22 cellular contexts compared by ENCODE assay signal in the genomic region with DNA sequence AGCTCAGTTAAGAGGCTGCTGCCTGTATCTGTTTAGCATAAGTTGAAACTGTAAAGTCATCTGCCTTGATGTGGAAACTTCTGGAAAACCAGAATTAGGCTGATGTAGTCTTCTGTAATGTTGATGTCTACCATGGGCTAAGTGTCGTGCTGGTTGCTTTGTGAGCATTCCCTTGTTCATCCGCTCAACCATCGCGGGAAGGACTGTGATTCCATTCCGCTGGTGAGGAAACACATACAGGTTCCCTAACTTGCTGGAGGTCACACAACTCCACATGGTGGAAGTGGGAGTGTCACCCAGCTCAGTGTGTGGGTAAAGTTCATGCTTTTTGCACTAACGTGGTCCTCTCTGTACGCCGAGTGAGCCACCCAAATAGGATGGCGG. TPM values are rescaled to one million over a fixed set of nuclear protein-coding genes. Genes with fewer than 3 reads are reported as not detected.
"Had no signal": no experiment of that assay in that cellular context is flagged by ENCODE, and none has a peak within 500 bp of the region (broad histone marks: within the 10 kb centered on the region; RNA-seq: fewer than 3 reads in every experiment).

No MANE protein-coding gene starts in this region.

- H3K27ac Mint-ChIP-seq: activated B cell treated with CpG ODN at 0.5 μM for 24 hours; activated CD4-positive, alpha-beta memory T cell treated with anti-CD3 and anti-CD28 coated beads, Interleukin-2, amount 10 ng/mL, durations not matched to agents 7 days and 5 days; activated CD8-positive, alpha-beta memory T cell treated with anti-CD3 and anti-CD28 coated beads, Interleukin-2, amount 10 ng/mL, durations not matched to agents 7 days and 5 days; stimulated activated memory B cell treated with anti-CD40 and anti-IgM and Interleukin-4, amounts not matched to agents 10 μg/mL and 1 μg/mL and 100 μg/mL, for 72 hours; T-cell had no signal

- H3K4me3 ChIP-seq: esophagus muscularis mucosa, sigmoid colon, spleen, testis had no signal

- H3K4me1 ChIP-seq: esophagus muscularis mucosa, sigmoid colon, testis had no signal

- H3K27me3 ChIP-seq: esophagus muscularis mucosa, sigmoid colon, spleen, testis had no signal

- ATAC-seq: activated CD8-positive, alpha-beta memory T cell treated with anti-CD3 and anti-CD28 coated beads, Interleukin-2, amount 10 ng/mL, durations not matched to agents 7 days and 5 days; naive thymus-derived CD4-positive, alpha-beta T cell; SK-N-SH treated with all-trans-retinoic acid at 6 μM for 48 hours; stimulated activated memory B cell treated with anti-CD40 and anti-IgM and Interleukin-4, amounts not matched to agents 10 μg/mL and 1 μg/mL and 100 μg/mL, for 72 hours; T-cell had no signal

- H3K9me3 Mint-ChIP-seq: activated B cell treated with CpG ODN at 0.5 μM for 24 hours; activated CD4-positive, alpha-beta memory T cell treated with anti-CD3 and anti-CD28 coated beads, Interleukin-2, amount 10 ng/mL, durations not matched to agents 7 days and 5 days; naive thymus-derived CD4-positive, alpha-beta T cell; stimulated activated memory B cell treated with anti-CD40 and anti-IgM and Interleukin-4, amounts not matched to agents 10 μg/mL and 1 μg/mL and 100 μg/mL, for 72 hours; T-cell had no signal

- DNase-seq: activated B cell treated with CpG ODN at 0.5 μM for 24 hours; activated CD4-positive, alpha-beta memory T cell treated with anti-CD3 and anti-CD28 coated beads, Interleukin-2, amount 10 ng/mL, durations not matched to agents 7 days and 5 days; activated CD4-positive, alpha-beta T cell treated with anti-CD3 and anti-CD28 coated beads for 48 hours; activated CD8-positive, alpha-beta memory T cell treated with anti-CD3 and anti-CD28 coated beads, Interleukin-2, amount 10 ng/mL, durations not matched to agents 7 days and 5 days; activated naive CD4-positive, alpha-beta T cell treated with anti-CD3 and anti-CD28 coated beads, Interleukin-2, amount 50 U/mL, for 16 hours; aorta; cerebellar nuclear complex; effector memory CD4-positive, alpha-beta T cell; mesendoderm; naive thymus-derived CD4-positive, alpha-beta T cell; sigmoid colon; spleen; stimulated activated CD4-positive, alpha-beta T cell treated with anti-CD3 and anti-CD28 coated beads, Interleukin-4, amount 100 ng/mL, for 4 hours; T-cell; T-helper 9 cell; testis had no signal

- H3K4me1 Mint-ChIP-seq: activated B cell treated with CpG ODN at 0.5 μM for 24 hours; activated CD4-positive, alpha-beta memory T cell treated with anti-CD3 and anti-CD28 coated beads, Interleukin-2, amount 10 ng/mL, durations not matched to agents 7 days and 5 days; activated CD8-positive, alpha-beta memory T cell treated with anti-CD3 and anti-CD28 coated beads, Interleukin-2, amount 10 ng/mL, durations not matched to agents 7 days and 5 days; stimulated activated memory B cell treated with anti-CD40 and anti-IgM and Interleukin-4, amounts not matched to agents 10 μg/mL and 1 μg/mL and 100 μg/mL, for 72 hours; T-cell had no signal

- H3K4me3 Mint-ChIP-seq: activated B cell treated with CpG ODN at 0.5 μM for 24 hours; activated CD4-positive, alpha-beta memory T cell treated with anti-CD3 and anti-CD28 coated beads, Interleukin-2, amount 10 ng/mL, durations not matched to agents 7 days and 5 days; activated CD8-positive, alpha-beta memory T cell treated with anti-CD3 and anti-CD28 coated beads, Interleukin-2, amount 10 ng/mL, durations not matched to agents 7 days and 5 days; naive thymus-derived CD4-positive, alpha-beta T cell; stimulated activated memory B cell treated with anti-CD40 and anti-IgM and Interleukin-4, amounts not matched to agents 10 μg/mL and 1 μg/mL and 100 μg/mL, for 72 hours; T-cell had no signal

- H3K27ac ChIP-seq: esophagus muscularis mucosa, sigmoid colon, spleen, testis had no signal

- H3K27me3 Mint-ChIP-seq: activated B cell treated with CpG ODN at 0.5 μM for 24 hours; activated CD4-positive, alpha-beta memory T cell treated with anti-CD3 and anti-CD28 coated beads, Interleukin-2, amount 10 ng/mL, durations not matched to agents 7 days and 5 days; activated CD8-positive, alpha-beta memory T cell treated with anti-CD3 and anti-CD28 coated beads, Interleukin-2, amount 10 ng/mL, durations not matched to agents 7 days and 5 days; naive thymus-derived CD4-positive, alpha-beta T cell; stimulated activated memory B cell treated with anti-CD40 and anti-IgM and Interleukin-4, amounts not matched to agents 10 μg/mL and 1 μg/mL and 100 μg/mL, for 72 hours; T-cell had no signal

- FAIRE-seq: endothelial cell of umbilical vein had no signal

- H3K9me3 ChIP-seq: esophagus muscularis mucosa, sigmoid colon, spleen, testis had no signal

RNA-seq across cellular contexts. Expression of gene CLDN19, which starts 4.0 kb away (rescaled TPM):
- total RNA-seq: activated B cell treated with CpG ODN at 0.5 μM for 24 hours; activated CD4-positive, alpha-beta memory T cell treated with anti-CD3 and anti-CD28 coated beads, Interleukin-2, amount 10 ng/mL, durations not matched to agents 7 days and 5 days; activated CD8-positive, alpha-beta memory T cell treated with anti-CD3 and anti-CD28 coated beads, Interleukin-2, amount 10 ng/mL, durations not matched to agents 7 days and 5 days; endothelial cell of umbilical vein; naive thymus-derived CD4-positive, alpha-beta T cell; sigmoid colon had no signal
- polyA plus RNA-seq: aorta; endothelial cell of umbilical vein; naive thymus-derived CD4-positive, alpha-beta T cell had no signal

RNA-seq across cellular contexts. Expression of gene TMEM269, which starts 40.8 kb away (rescaled TPM):
- total RNA-seq: activated CD4-positive, alpha-beta memory T cell treated with anti-CD3 and anti-CD28 coated beads, Interleukin-2, amount 10 ng/mL, durations not matched to agents 7 days and 5 days; endothelial cell of umbilical vein; sigmoid colon; urinary bladder had no signal
- polyA plus RNA-seq: aorta; liver; naive thymus-derived CD4-positive, alpha-beta T cell had no signal
